Comparison of ENCODE assay signal across 8 cellular contexts in genomic region chr11:83156150-83156995, GRCh38. TPM values are rescaled to one million over a fixed set of nuclear protein-coding genes. Genes with fewer than 3 reads are reported as not detected.
DNase-seq lines count a peak whose midpoint lies in the region; ATAC-seq, FAIRE-seq and TF ChIP-seq lines count a peak whose summit lies in the region.

No MANE protein-coding gene starts in this region.

- POLR2A ChIA-PET in K562 (lab: Yijun Ruan, JAX) = interaction anchor here (0.7 to 3.6 kb wide), 24 partner anchors 9 to 334 kb away, joined by 3 to 10 read pairs (median 4); partner anchors contain the start of genes DDIAS, PRCP and RAB30

- no peaks in the 10 kb centered on the region for H3K27me3 Mint-ChIP-seq in T-helper 2 cell treated with Interferon-gamma antibody and Interleukin-4, amounts not matched to agents 5 μg/mL and 100 μg/mL, for 36 hours (ENCODE audit: low read depth)

- under 1% methylated on average over 27 of the region's 35 CpGs for WGBS in K562 (ENCODE audit: insufficient coverage, low coverage, missing lambda C conversion rate)

- TSS peak; percentile 97 for BruUV-seq in K562 (replicated peaks; lab: Mats Ljungman, UMichigan)

- H3K36me3 ChIP-seq in K562 (ENCODE audit: control insufficient read depth, insufficient read depth, low read length) = peaks cover 33% of the 10 kb centered on the region

- TF ChIP-seq RAD21 in K562 (CRISPR knock-in tag; conservative IDR thresholded peaks at IDR 0.05 in 1 of 2, IDR thresholded peaks at IDR 0.05 in 1 of 2) = no peak; a peak in 1 of 4 replicates

- peaks cover 26% of the 10 kb centered on the region for H4K20me1 ChIP-seq in K562 (replicated peaks; ENCODE audit: control insufficient read depth, insufficient read depth, low read length)

- peak; percentile 94 to 97 for DNase-seq in activated CD8-positive, alpha-beta memory T cell treated with anti-CD3 and anti-CD28 coated beads for 4 hours (ENCODE audit: low read depth in 2 of 2)
- DNase-seq in activated CD8-positive, alpha-beta memory T cell treated with anti-CD3 and anti-CD28 coated beads for 24 hours = no peak
- DNase-seq in NCI-H187 treated with DMSO at 0.1 percent for 48 hours (lab: John Stamatoyannopoulos, UW) (peak; percentile 97), K562 (ENCODE audit: extremely low read depth in 1 of 4, low spot score in 3 of 4) (peak; percentile 92 to 99 (median 95)), hypothalamus (lab: John Stamatoyannopoulos, UW) (peak in 47 of 51 donors; percentile 75 to 100 (median 99)), renal cortical epithelial cell (ENCODE audit: low read depth) (peak; percentile 100)
- DNase-seq in T-helper 2 cell treated with Interferon-gamma antibody and Interleukin-4, amounts not matched to agents 5 μg/mL and 100 μg/mL, for 36 hours (ENCODE audit: low spot score) = peak; percentile 96

- TF ChIP-seq CTCF in K562 (IDR thresholded peaks at IDR 0.05 in 2 of 3, conservative IDR thresholded peaks at IDR 0.05 in 1 of 3; ENCODE audit: insufficient read depth in 2 of 3, low read depth in 1 of 3, low read length in 3 of 3) = no peak

- TF ChIP-seq EP300 in K562 (IDR thresholded peaks at IDR 0.05; ENCODE audit: low read length) = no peak

- peak overlapping the region; percentile 100 for H3K27ac Mint-ChIP-seq in T-helper 2 cell treated with Interferon-gamma antibody and Interleukin-4, amounts not matched to agents 5 μg/mL and 100 μg/mL, for 36 hours

- peaks cover 40% of the 10 kb centered on the region for H3K36me3 Mint-ChIP-seq in T-helper 2 cell treated with Interferon-gamma antibody and Interleukin-4, amounts not matched to agents 5 μg/mL and 100 μg/mL, for 36 hours (ENCODE audit: low read depth)

- H3K4me1 ChIP-seq in K562 (replicated peaks in 1 of 2; ENCODE audit: control insufficient read depth in 2 of 2, insufficient read depth in 2 of 2, low read length in 2 of 2) = peaks cover 16 to 30% of the 10 kb centered on the region in 2 experiments

- peak overlapping the region; percentile 70 for H3K4me2 ChIP-seq in K562 (ENCODE audit: insufficient read depth, low read length)

- peak; percentile 95 for ATAC-seq in HG02970 (IDR thresholded peaks at IDR 0.05; ENCODE audit: low FRiP score, unreplicated experiment)
- ATAC-seq in K562 = peak; percentile 83

- peaks cover 45% of the 10 kb centered on the region for H3K79me2 ChIP-seq in K562 (ENCODE audit: control insufficient read depth, insufficient read depth, low read length)

- H3K9ac ChIP-seq in K562 (ENCODE audit: insufficient read depth in 1 of 2, low read depth in 2 of 2, low read length in 2 of 2) = peak overlapping the region; percentile 89 to 98

- FAIRE-seq in K562 (lab: Jason Lieb, UNC) = peak; percentile 99

- H3K27ac ChIP-seq in K562 (ENCODE audit: extremely low read depth, low read depth, low read length) = peak overlapping the region; percentile 86

- no peaks in the 10 kb centered on the region for H3K27me3 ChIP-seq in K562 (ENCODE audit: control insufficient read depth in 2 of 2, insufficient read depth in 2 of 2, low read length in 2 of 2)

- peaks cover 26% of the 10 kb centered on the region for H3K4me1 Mint-ChIP-seq in T-helper 2 cell treated with Interferon-gamma antibody and Interleukin-4, amounts not matched to agents 5 μg/mL and 100 μg/mL, for 36 hours (ENCODE audit: low read depth)

- peak overlapping the region; percentile 100 for H3K4me3 Mint-ChIP-seq in T-helper 2 cell treated with Interferon-gamma antibody and Interleukin-4, amounts not matched to agents 5 μg/mL and 100 μg/mL, for 36 hours

- no peaks in the 10 kb centered on the region for H3K9me3 Mint-ChIP-seq in T-helper 2 cell treated with Interferon-gamma antibody and Interleukin-4, amounts not matched to agents 5 μg/mL and 100 μg/mL, for 36 hours

- H3K9me3 ChIP-seq in K562 (replicated peaks; ENCODE audit: control insufficient read depth, insufficient read depth, low read depth, low read length) = no peaks in the 10 kb centered on the region

- H2AFZ ChIP-seq in K562 (ENCODE audit: low read depth, low read length) = peak overlapping the region; percentile 77

- in situ Hi-C loops in K562 (cut with MboI) = no loop called here

- intact Hi-C loops in K562 (cut with micrococcal nuclease) = loop anchor here (2.0 kb wide), 7 partner anchors 16 to 256 kb away; partner anchors contain the start of genes ANKRD42, CCDC90B, DDIAS and PRCP

- peak overlapping the region; percentile 52 for H3K4me3 ChIP-seq in K562

- no peaks in the 10 kb centered on the region for H3K9me1 ChIP-seq in K562 (ENCODE audit: control insufficient read depth, insufficient read depth, low read length)

- peak; percentile 49 for TF ChIP-seq POLR2A in K562 (conservative IDR thresholded peaks at IDR 0.05)

- CTCF ChIA-PET in K562 (lab: Yijun Ruan, JAX; ENCODE audit: low intra/inter-chr PET ratio) = no interaction called here

TF ChIP-seq in K562, 482 proteins besides CTCF, POLR2A, EP300 and RAD21 (continues in another document):
- TF ChIP-seq MCM2 (IDR thresholded peaks at IDR 0.05; ENCODE audit: low read depth) (no peak), RFX7 (CRISPR knock-in tag; IDR thresholded peaks at IDR 0.05) (no peak), ZNF740 (CRISPR knock-in tag; IDR thresholded peaks at IDR 0.05) (peak; percentile 85), ZNF740 (tag; IDR thresholded peaks at IDR 0.05) (peak in 1 of 2 experiments; percentile 78; a peak in 2 of 4 replicates)
- TF ChIP-seq, protein P1, sequence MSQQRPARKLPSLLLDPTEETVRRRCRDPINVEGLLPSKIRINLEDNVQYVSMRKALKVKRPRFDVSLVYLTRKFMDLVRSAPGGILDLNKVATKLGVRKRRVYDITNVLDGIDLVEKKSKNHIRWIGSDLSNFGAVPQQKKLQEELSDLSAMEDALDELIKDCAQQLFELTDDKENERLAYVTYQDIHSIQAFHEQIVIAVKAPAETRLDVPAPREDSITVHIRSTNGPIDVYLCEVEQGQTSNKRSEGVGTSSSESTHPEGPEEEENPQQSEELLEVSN (IDR thresholded peaks at IDR 0.05; ENCODE audit: borderline replicate concordance in 1 of 2, extremely low read depth in 1 of 2, insufficient read depth in 1 of 2, insufficient read length in 1 of 2, low read depth in 1 of 2, low read length in 1 of 2, poor library complexity in 1 of 2, severe bottlenecking in 1 of 2) = peak in 1 of 2 experiments; percentile 45
- TF ChIP-seq, protein P2, sequence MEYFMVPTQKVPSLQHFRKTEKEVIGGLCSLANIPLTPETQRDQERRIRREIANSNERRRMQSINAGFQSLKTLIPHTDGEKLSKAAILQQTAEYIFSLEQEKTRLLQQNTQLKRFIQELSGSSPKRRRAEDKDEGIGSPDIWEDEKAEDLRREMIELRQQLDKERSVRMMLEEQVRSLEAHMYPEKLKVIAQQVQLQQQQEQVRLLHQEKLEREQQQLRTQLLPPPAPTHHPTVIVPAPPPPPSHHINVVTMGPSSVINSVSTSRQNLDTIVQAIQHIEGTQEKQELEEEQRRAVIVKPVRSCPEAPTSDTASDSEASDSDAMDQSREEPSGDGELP (CRISPR knock-in tag; IDR thresholded peaks at IDR 0.05; ENCODE audit: borderline replicate concordance) = peak; percentile 78

RNA-seq across cellular contexts. Expression of gene PCF11, which starts 0.6 kb away (rescaled TPM):
- 149 and 246 TPM in 2 replicates for total RNA-seq in K562 (2011; cell fraction: chromatin; rRNA removed; ENCODE audit: low replicate concordance)
- 121 and 125 TPM in 2 replicates for total RNA-seq in K562 (2011; cell fraction: nucleolus; rRNA removed)
- 244 and 270 TPM in 2 replicates for total RNA-seq in K562 (2011; cell fraction: nucleoplasm; rRNA removed)
- total RNA-seq in K562 (2014; rRNA removed) (37.4 and 42.4 TPM in 2 replicates), K562 (2014; rRNA removed; fragmentation: Illumina TruSeq; extraction: Trizol) (63.3 and 71.5 TPM in 2 replicates), K562 (2015; rRNA removed; fragmentation: Illumina TruSeq; extraction: Trizol) (64.1 and 71.8 TPM in 2 replicates), K562 (2021) (48.6 and 54.4 TPM in 2 replicates), renal cortical epithelial cell (15.1 and 48.0 TPM in 2 replicates)
- polyA plus RNA-seq in K562 (2011; rRNA removed) (91.6 and 104 TPM in 2 replicates), K562 (2014; fragmentation: Illumina TruSeq; extraction: Trizol) (50.1 and 53.9 TPM in 2 replicates), K562 (2014; fragmentation: Nextera tagmentation; extraction: Ambion mirVana) (10 to 100 TPM in 1 of 2 experiments, 1 to 10 TPM in 1; 9.3 to 11.3 TPM), K562 (2014; rRNA removed) (77.6 and 78.0 TPM in 2 replicates)
- polyA plus RNA-seq in K562 (2011; cell fraction: cytosol; rRNA removed) = 41.1 and 92.3 TPM in 2 replicates
- polyA plus RNA-seq in K562 (2011; cell fraction: nucleus; rRNA removed) = 249 and 310 TPM in 2 replicates
- 36.3 and 47.3 TPM in 2 replicates for polyA plus RNA-seq in K562 (2012)
- 93.4 and 117 TPM in 2 replicates for polyA minus RNA-seq in K562 (2011; rRNA and poly(A)+ RNA removed)
- 21.8 and 22.7 TPM in 2 replicates for polyA minus RNA-seq in K562 (2011; cell fraction: cytosol; rRNA and poly(A)+ RNA removed)
- polyA minus RNA-seq in K562 (2011; cell fraction: nucleus; rRNA and poly(A)+ RNA removed) = 133 and 206 TPM in 2 replicates

RNA-seq across cellular contexts. Expression of gene ANKRD42, which starts 37.1 kb away (rescaled TPM):
- 3.1 and 7.2 TPM in 2 replicates for total RNA-seq in K562 (2011; cell fraction: chromatin; rRNA removed; ENCODE audit: low replicate concordance)
- total RNA-seq in K562 (2011; cell fraction: nucleolus; rRNA removed) = 2.5 and 3.6 TPM in 2 replicates
- 4.7 and 8.2 TPM in 2 replicates for total RNA-seq in K562 (2011; cell fraction: nucleoplasm; rRNA removed)
- total RNA-seq in K562 (2014; rRNA removed) = 6.0 and 7.2 TPM in 2 replicates
- 4.2 and 4.3 TPM in 2 replicates for total RNA-seq in K562 (2014; rRNA removed; fragmentation: Illumina TruSeq; extraction: Trizol)
- 4.1 and 6.4 TPM in 2 replicates for total RNA-seq in K562 (2015; rRNA removed; fragmentation: Illumina TruSeq; extraction: Trizol)
- 6.1 and 6.7 TPM in 2 replicates for total RNA-seq in K562 (2021)
- 8.2 and 9.1 TPM in 2 replicates for polyA plus RNA-seq in K562 (2011; rRNA removed)
- polyA plus RNA-seq in K562 (2011; cell fraction: cytosol; rRNA removed) = 3.1 and 6.0 TPM in 2 replicates
- polyA plus RNA-seq in K562 (2011; cell fraction: nucleus; rRNA removed) = 9.4 and 10.3 TPM in 2 replicates
- 4.4 and 5.3 TPM in 2 replicates for polyA plus RNA-seq in K562 (2012)
- 5.3 and 6.6 TPM in 2 replicates for polyA plus RNA-seq in K562 (2014; fragmentation: Illumina TruSeq; extraction: Trizol)
- polyA plus RNA-seq in K562 (2014; fragmentation: Nextera tagmentation; extraction: Ambion mirVana) = 1 to 10 TPM; 2.8 to 5.5 TPM
- polyA plus RNA-seq in K562 (2014; rRNA removed) = 7.0 and 8.8 TPM in 2 replicates
- polyA minus RNA-seq in K562 (2011; rRNA and poly(A)+ RNA removed) = 5.0 and 7.3 TPM in 2 replicates
- polyA minus RNA-seq in K562 (2011; cell fraction: cytosol; rRNA and poly(A)+ RNA removed) = 2.3 and 2.7 TPM in 2 replicates
- 4.6 and 5.7 TPM in 2 replicates for polyA minus RNA-seq in K562 (2011; cell fraction: nucleus; rRNA and poly(A)+ RNA removed)
- 6.9 and 25.9 TPM in 2 replicates for total RNA-seq in renal cortical epithelial cell
